6 cellular contexts compared by ENCODE assay signal in genomic region chr15:61281328-61281727, GRCh38.
"Had no signal": no experiment of that assay in that cellular context is flagged by ENCODE, and none has a peak within 500 bp of the region (broad histone marks: within the 10 kb centered on the region; RNA-seq: fewer than 3 reads in every experiment).

No MANE protein-coding gene starts in this region.

- H3K4me1 Mint-ChIP-seq: IgD-negative memory B cell had no signal

- H3K4me3 Mint-ChIP-seq: IgD-negative memory B cell had no signal

- H3K27ac ChIP-seq: HL-60 had no signal

- H3K36me3 Mint-ChIP-seq: IgD-negative memory B cell had no signal

- H3K27ac Mint-ChIP-seq: IgD-negative memory B cell had no signal

- ATAC-seq: K562 had no signal

- FAIRE-seq: HTR-8/SVneo, K562 had no signal

- H3K4me3 ChIP-seq: K562 had no signal

- DNase-seq: IMR-90, KBM-7 had no signal
